In the genomic region with DNA sequence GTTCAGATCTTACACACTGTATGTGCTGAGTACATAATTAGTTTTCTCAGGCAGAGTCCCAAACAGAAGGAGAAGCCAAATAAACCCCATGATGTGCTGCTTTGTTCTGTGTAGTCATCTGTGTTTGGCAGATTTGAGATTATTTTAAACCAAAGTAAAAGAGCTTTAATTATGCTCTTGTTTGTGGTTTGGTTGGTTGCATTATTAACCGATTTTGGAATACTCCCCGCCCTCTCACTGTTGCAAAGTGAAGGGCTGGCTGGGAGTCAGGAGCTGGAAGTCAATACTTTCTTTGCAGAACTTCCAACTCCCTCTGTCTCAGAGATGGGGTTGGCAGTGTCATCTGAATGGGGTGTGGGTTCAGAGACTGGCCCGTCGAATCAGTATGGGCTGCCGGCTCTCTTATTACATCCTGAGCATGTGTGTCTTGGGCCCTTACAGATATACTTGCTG, we compare ENCODE assay signal across 20 cellular contexts. TPM values are rescaled to one million over a fixed set of nuclear protein-coding genes. Genes with fewer than 3 reads are reported as not detected.
A peak's percentile ranks its signal among the peaks of the same experiment; 100 is the strongest.
DNase-seq lines count a peak whose midpoint lies in the region; ATAC-seq and TF ChIP-seq lines count a peak whose summit lies in the region.
"Had no signal": no experiment of that assay in that cellular context is flagged by ENCODE, and none has a peak within 500 bp of the region (broad histone marks: within the 10 kb centered on the region; RNA-seq: fewer than 3 reads in every experiment).

No MANE protein-coding gene starts in this region.

- H4K20me1 ChIP-seq in hepatocyte (ENCODE audit: insufficient read depth, poor library complexity, severe bottlenecking), result no peaks in the 10 kb centered on the region

- H3K36me3 ChIP-seq in CD4-positive, alpha-beta memory T cell (ENCODE audit: insufficient read depth, low read length), result no peaks in the 10 kb centered on the region
- no peaks in the 10 kb centered on the region for H3K36me3 ChIP-seq in hepatocyte (replicated peaks; ENCODE audit: insufficient read depth, low read depth)
- H3K36me3 ChIP-seq: adrenal gland, colonic mucosa, sigmoid colon had no signal

- H3K4me3 Mint-ChIP-seq in CD4-positive, alpha-beta memory T cell, result no peak overlapping the region
- H3K4me3 Mint-ChIP-seq: T-helper 2 cell treated with Interferon-gamma antibody and Interleukin-4, amounts not matched to agents 5 μg/mL and 100 μg/mL, for 36 hours had no signal

- no peaks in the 10 kb centered on the region for H3K79me2 ChIP-seq in hepatocyte

- TF ChIP-seq CTCF in AG10803 (conservative IDR thresholded peaks at IDR 0.05; ENCODE audit: low read length) (no peak), coronary artery (IDR thresholded peaks at IDR 0.05) (no peak), hepatocyte (IDR thresholded peaks at IDR 0.05; ENCODE audit: poor library complexity) (no peak)

- POLR2A ChIA-PET in CD4-positive, alpha-beta memory T cell (lab: Charles Lee; ENCODE audit: partially characterized antibody), result no interaction called here

- ATAC-seq in left colon, result peak; percentile 64
- no peak for ATAC-seq in HG03378 (IDR thresholded peaks at IDR 0.05; ENCODE audit: unreplicated experiment)
- ATAC-seq: PC-3 had no signal

- WGBS in hepatocyte (ENCODE audit: low lambda C conversion rate, missing lambda C conversion rate), result 77% methylated on average over 5 of the region's 5 CpGs

- no peak overlapping the region for H3K27ac ChIP-seq in coronary artery
- H3K27ac ChIP-seq in CD4-positive, alpha-beta memory T cell (ENCODE audit: low read depth, low read length), result no peak overlapping the region
- H3K27ac ChIP-seq in hepatocyte, result no peak overlapping the region
- H3K27ac ChIP-seq: adrenal gland, colonic mucosa, sigmoid colon had no signal

- H3K27ac Mint-ChIP-seq in CD4-positive, alpha-beta memory T cell, result peak overlapping the region in 1 of 7 donors; percentile 2
- H3K27ac Mint-ChIP-seq: T-helper 2 cell treated with Interferon-gamma antibody and Interleukin-4, amounts not matched to agents 5 μg/mL and 100 μg/mL, for 36 hours had no signal

- H3K27me3 Mint-ChIP-seq in CD4-positive, alpha-beta memory T cell, result no peaks in the 10 kb centered on the region

- no peak overlapping the region for H2AFZ ChIP-seq in hepatocyte

- H3K4me3 ChIP-seq in AG10803 (ENCODE audit: low read length) (no peak overlapping the region), coronary artery (peak overlapping the region; percentile 6), hepatocyte (no peak overlapping the region)
- no peak overlapping the region for H3K4me3 ChIP-seq in CD4-positive, alpha-beta memory T cell (ENCODE audit: low read length in 2 of 2)
- H3K4me3 ChIP-seq: adrenal gland, colonic mucosa, sigmoid colon had no signal

- CTCF ChIA-PET in CD4-positive, alpha-beta memory T cell (lab: Charles Lee; ENCODE audit: partially characterized antibody), result interaction anchor here (1.6 to 1.7 kb wide), 3 partner anchors 25 to 192 kb away, joined by 3 to 10 read pairs (median 4); no protein-coding TSS in a partner anchor

- intact Hi-C loops in left colon (cut with DNase I, micrococcal nuclease), result no loop called here
- intact Hi-C loops in CD4-positive, alpha-beta memory T cell (cut with micrococcal nuclease), result no loop called here

- peaks cover 14% of the 10 kb centered on the region for H3K4me1 ChIP-seq in CD4-positive, alpha-beta memory T cell (ENCODE audit: insufficient read depth, low read length)
- no peaks in the 10 kb centered on the region for H3K4me1 ChIP-seq in hepatocyte (ENCODE audit: insufficient read depth)
- H3K4me1 ChIP-seq: colonic mucosa had no signal

- no peaks in the 10 kb centered on the region for H3K9me3 ChIP-seq in CD4-positive, alpha-beta memory T cell (ENCODE audit: control insufficient read depth in 1 of 2, low read length in 2 of 2)
- no peaks in the 10 kb centered on the region for H3K9me3 ChIP-seq in hepatocyte (ENCODE audit: low read depth)
- H3K9me3 ChIP-seq: adrenal gland, colonic mucosa had no signal

- H3K9me3 Mint-ChIP-seq in CD4-positive, alpha-beta memory T cell, result peaks cover 0 to 6% (median 0%) of the 10 kb centered on the region in 8 donors

- DNase-seq in AG10803 (ENCODE audit: low read depth) (peak; percentile 19), NCI-H446 treated with DMSO at 0.1 percent for 48 hours (lab: John Stamatoyannopoulos, UW) (peak; percentile 76), coronary artery (ENCODE audit: low spot score) (no peak), left colon (peak in 1 of 2 donors; percentile 15), hepatocyte (ENCODE audit: low spot score) (no peak)
- DNase-seq in stimulated activated CD4-positive, alpha-beta T cell treated with anti-CD3 and anti-CD28 coated beads, Interleukin-4, amount 100 ng/mL, for 4 hours, result no peak
- no peak for DNase-seq in CD4-positive, alpha-beta memory T cell
- DNase-seq: ACHN; activated CD4-positive, CD25-positive, alpha-beta regulatory T cell; adrenal gland; colonic mucosa; EL; kidney glomerular epithelial cell; MM.1S; NCI-H1930; NCI-H526 treated with DMSO at 0.1 percent for 48 hours; PC-3; sigmoid colon had no signal

- peaks cover 21 to 23% of the 10 kb centered on the region in 2 donors for H3K36me3 Mint-ChIP-seq in CD4-positive, alpha-beta memory T cell

- no peaks in the 10 kb centered on the region for H3K9me2 ChIP-seq in hepatocyte (replicated peaks; ENCODE audit: insufficient read depth)

- no peaks in the 10 kb centered on the region for H3K27me3 ChIP-seq in CD4-positive, alpha-beta memory T cell (ENCODE audit: insufficient read depth, low read length)
- no peaks in the 10 kb centered on the region for H3K27me3 ChIP-seq in hepatocyte
- H3K27me3 ChIP-seq: adrenal gland, colonic mucosa, sigmoid colon had no signal

- H3K4me2 ChIP-seq in hepatocyte, result no peak overlapping the region

- peaks cover 32 to 68% (median 43%) of the 10 kb centered on the region in 4 donors for H3K4me1 Mint-ChIP-seq in CD4-positive, alpha-beta memory T cell

RNA-seq across cellular contexts. Expression of gene SLCO3A1, which starts 34.4 kb away (rescaled TPM):
- total RNA-seq in left colon, result 10 to 100 TPM; 13.0 to 15.1 TPM
- total RNA-seq in CD4-positive, alpha-beta memory T cell, result 10 to 100 TPM; 30.9 to 31.5 TPM
- polyA plus RNA-seq in CD4-positive, alpha-beta memory T cell, result 10 to 100 TPM; 32.4 to 61.3 TPM
- 1.3 and 1.5 TPM in 2 replicates for total RNA-seq in hepatocyte
- polyA plus RNA-seq in hepatocyte, result 4.5 and 5.4 TPM in 2 replicates

Comparison
In these comparisons a context has a peak if more than half of its experiments do, and no peak if none do; other contexts are left out.
1. DNase-seq: peak in AG10803 (single experiment) and NCI-H446 treated with DMSO at 0.1 percent for 48 hours (single experiment); none in coronary artery (single experiment), stimulated activated CD4-positive, alpha-beta T cell treated with anti-CD3 and anti-CD28 coated beads, Interleukin-4, amount 100 ng/mL, for 4 hours (0 of 2), CD4-positive, alpha-beta memory T cell (0 of 5) and hepatocyte (single experiment).